In genomic region chr22:30885591-30885990, GRCh38 we compare ENCODE assay signal across 24 cellular contexts.
"Had no signal": no experiment of that assay in that cellular context is flagged by ENCODE, and none has a peak within 500 bp of the region (broad histone marks: within the 10 kb centered on the region; RNA-seq: fewer than 3 reads in every experiment).

No MANE protein-coding gene starts in this region.

- H3K27me3 Mint-ChIP-seq: activated CD4-positive, alpha-beta memory T cell treated with anti-CD3 and anti-CD28 coated beads, Interleukin-2, amount 10 ng/mL, durations not matched to agents 7 days and 5 days; activated CD4-positive, alpha-beta T cell treated with anti-CD3 and anti-CD28 coated beads, Interleukin-2, amount 10 ng/mL, durations not matched to agents 7 days and 5 days; activated naive CD4-positive, alpha-beta T cell treated with anti-CD3 and anti-CD28 coated beads, Interleukin-2, amount 10 ng/mL, durations not matched to agents 7 days and 5 days; activated naive CD8-positive, alpha-beta T cell treated with anti-CD3 and anti-CD28 coated beads, Interleukin-2, amount 10 ng/mL, durations not matched to agents 7 days and 5 days; activated T-cell treated with anti-CD3 and anti-CD28 coated beads, Interleukin-2, amount 50 U/mL, for 24 hours; dendritic cell treated with granulocyte-macrophage colony-stimulating factor and Interleukin-4, amounts not matched to agents 40 ng/mL and 50 ng/mL, for 4 days; memory B cell; T-helper 17 cell had no signal

- H3K27me3 ChIP-seq: brain microvascular endothelial cell, testis, transverse colon had no signal

- H3K4me1 Mint-ChIP-seq: activated CD4-positive, alpha-beta T cell treated with anti-CD3 and anti-CD28 coated beads, Interleukin-2, amount 10 ng/mL, durations not matched to agents 7 days and 5 days; activated naive CD4-positive, alpha-beta T cell treated with anti-CD3 and anti-CD28 coated beads, Interleukin-2, amount 10 ng/mL, durations not matched to agents 7 days and 5 days had no signal

- H3K36me3 ChIP-seq: brain microvascular endothelial cell, transverse colon had no signal

- H3K4me1 ChIP-seq: transverse colon had no signal

- DNase-seq: activated CD4-positive, alpha-beta memory T cell treated with anti-CD3 and anti-CD28 coated beads, Interleukin-2, amount 10 ng/mL, durations not matched to agents 7 days and 5 days; activated CD4-positive, alpha-beta T cell treated with anti-CD3 and anti-CD28 coated beads for 1 hour; activated CD4-positive, alpha-beta T cell treated with anti-CD3 and anti-CD28 coated beads, Interleukin-2, amount 10 ng/mL, durations not matched to agents 7 days and 5 days; activated CD8-positive, alpha-beta memory T cell treated with anti-CD3 and anti-CD28 coated beads, Interleukin-2, amount 50 U/mL, for 48 hours; activated gamma-delta T cell; activated naive CD4-positive, alpha-beta T cell treated with anti-CD3 and anti-CD28 coated beads, Interleukin-2, amount 10 ng/mL, durations not matched to agents 7 days and 5 days; activated naive CD8-positive, alpha-beta T cell treated with anti-CD3 and anti-CD28 coated beads, Interleukin-2, amount 10 ng/mL, durations not matched to agents 7 days and 5 days; activated T-cell treated with anti-CD3 and anti-CD28 coated beads, Interleukin-2, amount 50 U/mL, for 24 hours; brain microvascular endothelial cell; central memory CD4-positive, alpha-beta T cell; endodermal cell; foreskin fibroblast; islet precursor cell; left cardiac atrium; midbrain; natural killer cell; stimulated activated naive CD4-positive, alpha-beta T cell treated with Interleukin-2 at 50 U/mL for 16 hours; T-helper 17 cell; T1000; testis; transverse colon had no signal

- H3K36me3 Mint-ChIP-seq: activated naive CD4-positive, alpha-beta T cell treated with anti-CD3 and anti-CD28 coated beads, Interleukin-2, amount 10 ng/mL, durations not matched to agents 7 days and 5 days; activated naive CD8-positive, alpha-beta T cell treated with anti-CD3 and anti-CD28 coated beads, Interleukin-2, amount 10 ng/mL, durations not matched to agents 7 days and 5 days; natural killer cell had no signal

- H3K4me3 ChIP-seq: testis, transverse colon had no signal

- H3K9me3 Mint-ChIP-seq: activated CD4-positive, alpha-beta memory T cell treated with anti-CD3 and anti-CD28 coated beads, Interleukin-2, amount 10 ng/mL, durations not matched to agents 7 days and 5 days; activated CD4-positive, alpha-beta T cell treated with anti-CD3 and anti-CD28 coated beads, Interleukin-2, amount 10 ng/mL, durations not matched to agents 7 days and 5 days; activated naive CD4-positive, alpha-beta T cell treated with anti-CD3 and anti-CD28 coated beads, Interleukin-2, amount 10 ng/mL, durations not matched to agents 7 days and 5 days; activated naive CD8-positive, alpha-beta T cell treated with anti-CD3 and anti-CD28 coated beads, Interleukin-2, amount 10 ng/mL, durations not matched to agents 7 days and 5 days; activated T-cell treated with anti-CD3 and anti-CD28 coated beads, Interleukin-2, amount 50 U/mL, for 24 hours; dendritic cell treated with granulocyte-macrophage colony-stimulating factor and Interleukin-4, amounts not matched to agents 40 ng/mL and 50 ng/mL, for 4 days; endodermal cell; memory B cell; natural killer cell had no signal

- H3K4me3 Mint-ChIP-seq: activated CD4-positive, alpha-beta memory T cell treated with anti-CD3 and anti-CD28 coated beads, Interleukin-2, amount 10 ng/mL, durations not matched to agents 7 days and 5 days; activated CD4-positive, alpha-beta T cell treated with anti-CD3 and anti-CD28 coated beads, Interleukin-2, amount 10 ng/mL, durations not matched to agents 7 days and 5 days; activated naive CD4-positive, alpha-beta T cell treated with anti-CD3 and anti-CD28 coated beads, Interleukin-2, amount 10 ng/mL, durations not matched to agents 7 days and 5 days; activated naive CD8-positive, alpha-beta T cell treated with anti-CD3 and anti-CD28 coated beads, Interleukin-2, amount 10 ng/mL, durations not matched to agents 7 days and 5 days; activated T-cell treated with anti-CD3 and anti-CD28 coated beads, Interleukin-2, amount 50 U/mL, for 24 hours; dendritic cell treated with granulocyte-macrophage colony-stimulating factor and Interleukin-4, amounts not matched to agents 40 ng/mL and 50 ng/mL, for 4 days; endodermal cell; memory B cell; natural killer cell; T-helper 17 cell had no signal

- H3K27ac ChIP-seq: brain microvascular endothelial cell, testis, transverse colon had no signal

- H3K9me3 ChIP-seq: testis, transverse colon had no signal

- H3K27ac Mint-ChIP-seq: activated CD4-positive, alpha-beta memory T cell treated with anti-CD3 and anti-CD28 coated beads, Interleukin-2, amount 10 ng/mL, durations not matched to agents 7 days and 5 days; activated CD4-positive, alpha-beta T cell treated with anti-CD3 and anti-CD28 coated beads, Interleukin-2, amount 10 ng/mL, durations not matched to agents 7 days and 5 days; activated naive CD4-positive, alpha-beta T cell treated with anti-CD3 and anti-CD28 coated beads, Interleukin-2, amount 10 ng/mL, durations not matched to agents 7 days and 5 days; activated naive CD8-positive, alpha-beta T cell treated with anti-CD3 and anti-CD28 coated beads, Interleukin-2, amount 10 ng/mL, durations not matched to agents 7 days and 5 days; activated T-cell treated with anti-CD3 and anti-CD28 coated beads, Interleukin-2, amount 50 U/mL, for 24 hours; dendritic cell treated with granulocyte-macrophage colony-stimulating factor and Interleukin-4, amounts not matched to agents 40 ng/mL and 50 ng/mL, for 4 days; endodermal cell; memory B cell; natural killer cell; T-helper 17 cell had no signal

- ATAC-seq: left cardiac atrium, natural killer cell, SK-N-SH treated with all-trans-retinoic acid at 6 μM for 48 hours, T-helper 17 cell had no signal
